8 cellular contexts compared by ENCODE assay signal in genomic region chr1:172135076-172135672, GRCh38.
DNase-seq lines count a peak whose midpoint lies in the region; ATAC-seq, FAIRE-seq and TF ChIP-seq lines count a peak whose summit lies in the region.

No MANE protein-coding gene starts in this region.

- H3K4me1 ChIP-seq in hepatocyte (ENCODE audit: insufficient read depth), result peaks cover 12% of the 10 kb centered on the region

- DNase-seq in AG04450 (ENCODE audit: low read depth, low spot score) (no peak), GM18507 (ENCODE audit: extremely low spot score, insufficient read length, low read depth) (no peak), T-helper 17 cell (no peak), hepatocyte (ENCODE audit: low spot score) (no peak), GM19239 (ENCODE audit: insufficient read length, low spot score) (no peak), left lobe of liver (ENCODE audit: low spot score) (no peak)

- FAIRE-seq in GM18507 (lab: Jason Lieb, UNC) (peak; percentile 74), GM19239 (lab: Jason Lieb, UNC) (no peak)

- no peaks in the 10 kb centered on the region for H3K27me3 Mint-ChIP-seq in T-helper 17 cell

- no peaks in the 10 kb centered on the region for H3K79me2 ChIP-seq in hepatocyte

- H3K9me2 ChIP-seq in hepatocyte (replicated peaks; ENCODE audit: insufficient read depth), result no peaks in the 10 kb centered on the region

- WGBS in hepatocyte (ENCODE audit: low lambda C conversion rate, missing lambda C conversion rate), result 57% methylated on average over 2 of the region's 2 CpGs

- H2AFZ ChIP-seq in hepatocyte, result no peak overlapping the region

- CTCF ChIA-PET in AG04450 (lab: Charles Lee), result interaction anchor here (1.6 kb wide), 1 partner anchor 133 kb away, joined by 10 read pairs; no protein-coding TSS in a partner anchor

- no peaks in the 10 kb centered on the region for H4K20me1 ChIP-seq in hepatocyte (ENCODE audit: insufficient read depth, poor library complexity, severe bottlenecking)

- H3K4me3 Mint-ChIP-seq in T-helper 17 cell, result no peak overlapping the region

- H3K27ac Mint-ChIP-seq in T-helper 17 cell, result no peak overlapping the region

- H3K9me3 ChIP-seq in AG04450 (ENCODE audit: control insufficient read depth, insufficient read depth, low read length) (no peaks in the 10 kb centered on the region), T-helper 17 cell (ENCODE audit: control insufficient read depth, low read length, poor library complexity, severe bottlenecking) (no peaks in the 10 kb centered on the region), hepatocyte (ENCODE audit: low read depth) (no peaks in the 10 kb centered on the region)

- H3K36me3 ChIP-seq in hepatocyte (replicated peaks; ENCODE audit: insufficient read depth, low read depth), result no peaks in the 10 kb centered on the region

- TF ChIP-seq CTCF in AG04450 (IDR thresholded peaks at IDR 0.05; ENCODE audit: low read depth, low read length) (peak; percentile 40), hepatocyte (IDR thresholded peaks at IDR 0.05; ENCODE audit: poor library complexity) (peak; percentile 19)

- H3K4me2 ChIP-seq in hepatocyte, result no peak overlapping the region

- H3K27ac ChIP-seq in AG04450 (ENCODE audit: low read depth, low read length) (no peak overlapping the region), hepatocyte (no peak overlapping the region)

- H3K4me3 ChIP-seq in AG04450 (ENCODE audit: low read depth, low read length) (no peak overlapping the region), hepatocyte (no peak overlapping the region)

- peak; percentile 50 for ATAC-seq in T-helper 17 cell
- no peak for ATAC-seq in GM18519 (IDR thresholded peaks at IDR 0.05; ENCODE audit: low FRiP score, unreplicated experiment)
- no peak for ATAC-seq in HG03196 (IDR thresholded peaks at IDR 0.05; ENCODE audit: unreplicated experiment)
- no peak for ATAC-seq in left lobe of liver

- no peaks in the 10 kb centered on the region for H3K36me3 Mint-ChIP-seq in T-helper 17 cell (ENCODE audit: low read depth)

- no peaks in the 10 kb centered on the region for H3K27me3 ChIP-seq in AG04450 (ENCODE audit: control insufficient read depth, insufficient read depth, low read length)
- no peaks in the 10 kb centered on the region for H3K27me3 ChIP-seq in hepatocyte

- H3K4me1 Mint-ChIP-seq in T-helper 17 cell, result no peaks in the 10 kb centered on the region

- POLR2A ChIA-PET in AG04450 (lab: Yijun Ruan, JAX), result interaction anchor here (0.5 to 0.9 kb wide), 2 partner anchors 10 to 527 kb away, joined by 3 to 4 read pairs; no protein-coding TSS in a partner anchor
